Comparison of ENCODE assay signal across 1 cellular context in genomic region chr9:121284733-121285451, GRCh38.
TF ChIP-seq lines count a peak whose summit lies in the region.

No MANE protein-coding gene starts in this region.

TF ChIP-seq in IMR-90, 13 proteins besides CTCF, POLR2A, EP300 and RAD21 (continued from another document):
- TF ChIP-seq, protein P1, sequence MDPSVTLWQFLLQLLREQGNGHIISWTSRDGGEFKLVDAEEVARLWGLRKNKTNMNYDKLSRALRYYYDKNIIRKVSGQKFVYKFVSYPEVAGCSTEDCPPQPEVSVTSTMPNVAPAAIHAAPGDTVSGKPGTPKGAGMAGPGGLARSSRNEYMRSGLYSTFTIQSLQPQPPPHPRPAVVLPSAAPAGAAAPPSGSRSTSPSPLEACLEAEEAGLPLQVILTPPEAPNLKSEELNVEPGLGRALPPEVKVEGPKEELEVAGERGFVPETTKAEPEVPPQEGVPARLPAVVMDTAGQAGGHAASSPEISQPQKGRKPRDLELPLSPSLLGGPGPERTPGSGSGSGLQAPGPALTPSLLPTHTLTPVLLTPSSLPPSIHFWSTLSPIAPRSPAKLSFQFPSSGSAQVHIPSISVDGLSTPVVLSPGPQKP (IDR thresholded peaks at IDR 0.05; ENCODE audit: borderline replicate concordance, low read depth, low read length), result no peak
- TF ChIP-seq RFX5 (IDR thresholded peaks at IDR 0.05; ENCODE audit: low read depth, low read length) (no peak), MAFK (IDR thresholded peaks at IDR 0.05; ENCODE audit: low read depth, low read length) (no peak), BHLHE40 (IDR thresholded peaks at IDR 0.05; ENCODE audit: low read depth, low read length) (no peak)
TF ChIP-seq in IMR-90: peak in this region for 0.
